18 cellular contexts compared by ENCODE assay signal in the genomic region with DNA sequence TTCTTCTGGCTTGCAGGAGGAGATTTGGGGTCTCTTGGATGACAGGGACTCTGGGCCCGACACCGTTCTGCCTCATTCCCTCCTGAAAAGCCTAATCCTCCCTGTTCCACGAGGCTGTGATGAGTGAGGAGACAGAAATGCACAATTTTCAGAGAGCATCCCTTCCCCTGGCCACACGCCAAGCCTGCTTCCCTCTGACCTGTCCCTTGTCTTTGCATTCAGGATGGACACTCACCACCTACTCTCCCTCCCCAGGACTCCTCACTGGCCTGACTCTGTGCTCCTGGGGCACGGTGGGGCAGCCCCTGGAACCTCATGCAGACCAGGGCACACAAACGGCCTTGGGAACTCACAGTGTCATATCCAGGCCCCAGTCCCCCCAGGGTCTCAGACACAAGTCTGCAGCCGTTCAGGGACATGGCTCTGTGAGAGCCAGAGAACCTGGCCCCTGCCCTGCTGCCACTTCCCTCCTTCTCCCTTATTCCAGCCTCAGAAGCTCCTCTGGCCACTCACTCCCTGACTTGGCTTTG. TPM values are rescaled to one million over a fixed set of nuclear protein-coding genes. Genes with fewer than 3 reads are reported as not detected.
DNase-seq lines count a peak whose midpoint lies in the region; ATAC-seq, FAIRE-seq and TF ChIP-seq lines count a peak whose summit lies in the region.
"Had no signal": no experiment of that assay in that cellular context is flagged by ENCODE, and none has a peak within 500 bp of the region (broad histone marks: within the 10 kb centered on the region; RNA-seq: fewer than 3 reads in every experiment).

No MANE protein-coding gene starts in this region.

- H3K4me1 ChIP-seq in esophagus muscularis mucosa (no peaks in the 10 kb centered on the region), neuronal stem cell (ENCODE audit: control insufficient read depth in 2 of 2, insufficient read depth in 1 of 2, low read depth in 1 of 2, low read length in 2 of 2) (no peaks in the 10 kb centered on the region), GM23338 (ENCODE audit: insufficient read depth) (no peaks in the 10 kb centered on the region)
- H3K4me1 ChIP-seq: BLaER1 had no signal

- POLR2A ChIA-PET in GM10248 (lab: Yijun Ruan, JAX) = no interaction called here

- intact Hi-C loops in esophagus muscularis mucosa (cut with DNase I) = no loop called here
- intact Hi-C loops in activated naive CD4-positive, alpha-beta T cell treated with anti-CD3 and anti-CD28 coated beads for 36 hours (cut with micrococcal nuclease) = no loop called here

- TF ChIP-seq CTCF in GM10248 (IDR thresholded peaks at IDR 0.05; ENCODE audit: control extremely low read depth, extremely low read depth, low read depth, missing control alignments) (no peak), esophagus muscularis mucosa (IDR thresholded peaks at IDR 0.05) (no peak), GM23338 (conservative IDR thresholded peaks at IDR 0.05; ENCODE audit: low read depth in 2 of 2) (no peak)

- no peak for TF ChIP-seq EP300 in esophagus muscularis mucosa (IDR thresholded peaks at IDR 0.05)

- H3K36me3 ChIP-seq in esophagus muscularis mucosa (no peaks in the 10 kb centered on the region), neuronal stem cell (replicated peaks in 1 of 2; ENCODE audit: control insufficient read depth in 2 of 2, insufficient read depth in 2 of 2, low read length in 2 of 2) (no peaks in the 10 kb centered on the region), GM23338 (ENCODE audit: insufficient read depth) (no peaks in the 10 kb centered on the region)
- H3K36me3 ChIP-seq: BLaER1 had no signal

- no peak overlapping the region for H4K91ac ChIP-seq in neuronal stem cell (ENCODE audit: low read depth, low read length, poor library complexity)

- H3K79me2 ChIP-seq in GM23338 (replicated peaks; ENCODE audit: insufficient read depth) = no peaks in the 10 kb centered on the region

- FAIRE-seq in RCC 7860 (lab: Jason Lieb, UNC) = no peak
- FAIRE-seq: A204.1, GM12891, HTR-8/SVneo had no signal

- H3K9ac ChIP-seq in neuronal stem cell (ENCODE audit: low read depth, low read length, poor library complexity) = no peak overlapping the region
- H3K9ac ChIP-seq: BLaER1 had no signal

- H3K4me3 ChIP-seq in esophagus muscularis mucosa (no peak overlapping the region), neuronal stem cell (ENCODE audit: low read length in 2 of 2) (no peak overlapping the region), GM23338 (no peak overlapping the region)
- H3K4me3 ChIP-seq: BLaER1 had no signal

- H3K36me3 Mint-ChIP-seq in activated naive CD4-positive, alpha-beta T cell treated with anti-CD3 and anti-CD28 coated beads for 36 hours (ENCODE audit: low read depth) = no peaks in the 10 kb centered on the region
- no peaks in the 10 kb centered on the region for H3K36me3 Mint-ChIP-seq in GM23338 (ENCODE audit: low read depth)
- H3K36me3 Mint-ChIP-seq: CD14-positive monocyte; CD4-positive, alpha-beta memory T cell had no signal

- H2BK120ac ChIP-seq in neuronal stem cell (ENCODE audit: low read depth, low read length) = no peak overlapping the region

- no peak overlapping the region for H2AK5ac ChIP-seq in neuronal stem cell (ENCODE audit: low read depth, low read length)

- no peak for ATAC-seq in GM23338

- H3K27me3 ChIP-seq in esophagus muscularis mucosa (peaks cover 0 to 43% (median 0%) of the 10 kb centered on the region in 4 donors), neuronal stem cell (ENCODE audit: control insufficient read depth in 3 of 3, insufficient read depth in 3 of 3, low read depth in 1 of 3, low read length in 3 of 3) (peaks cover 0 to 27% (median 2%) of the 10 kb centered on the region in 3 experiments), GM23338 (ENCODE audit: insufficient read depth) (no peaks in the 10 kb centered on the region)
- H3K27me3 ChIP-seq: BLaER1 had no signal

- no peak overlapping the region for H2AFZ ChIP-seq in neuronal stem cell (ENCODE audit: low read length)
- no peak overlapping the region for H2AFZ ChIP-seq in GM23338

- no peak overlapping the region for H4K8ac ChIP-seq in neuronal stem cell (ENCODE audit: low read depth, low read length)

- H3F3A ChIP-seq in GM23338 (replicated peaks; ENCODE audit: low read depth) = no peaks in the 10 kb centered on the region

- no peak for TF ChIP-seq POLR2A in esophagus muscularis mucosa (IDR thresholded peaks at IDR 0.05; ENCODE audit: low read depth)

- H3K27me3 Mint-ChIP-seq in activated naive CD4-positive, alpha-beta T cell treated with anti-CD3 and anti-CD28 coated beads for 36 hours (ENCODE audit: low read depth) = peaks cover 30% of the 10 kb centered on the region
- peaks cover 11% of the 10 kb centered on the region for H3K27me3 Mint-ChIP-seq in GM23338 (ENCODE audit: insufficient read depth, low read depth, poor library complexity)

- WGBS in esophagus muscularis mucosa = 57% methylated on average over 7 of the region's 7 CpGs
- whole genome bisulfite sequencing in neuronal stem cell (ENCODE audit: extremely low coverage in 2 of 2, insufficient read length in 2 of 2, insufficient replicate concordance in 1 of 2), 2 donors = no CpG with 5 or more reads among the region's 7 CpGs

- H3K4me2 ChIP-seq in neuronal stem cell (ENCODE audit: insufficient read depth, low read length, poor library complexity, severe bottlenecking) (no peak overlapping the region), GM23338 (no peak overlapping the region)
- H3K4me2 ChIP-seq: BLaER1 had no signal

- H3K9me3 ChIP-seq in esophagus muscularis mucosa (peaks cover 0 to 9% (median 0%) of the 10 kb centered on the region in 4 donors), neuronal stem cell (replicated peaks in 1 of 2; ENCODE audit: control insufficient read depth in 2 of 2, insufficient read depth in 1 of 2, low read depth in 1 of 2, low read length in 2 of 2) (no peaks in the 10 kb centered on the region)
- H3K9me3 ChIP-seq: BLaER1 had no signal

- no peaks in the 10 kb centered on the region for H3K9me2 ChIP-seq in GM23338 (ENCODE audit: insufficient read depth)

- no peak overlapping the region for H3K27ac ChIP-seq in esophagus muscularis mucosa (replicated peaks in 1 of 4)
- H3K27ac ChIP-seq in neuronal stem cell (replicated peaks; ENCODE audit: low read length) = no peak overlapping the region
- no peak overlapping the region for H3K27ac ChIP-seq in GM23338 (ENCODE audit: low read depth)
- H3K27ac ChIP-seq: BLaER1 had no signal

- H2BK15ac ChIP-seq in neuronal stem cell (ENCODE audit: low read length) = no peak overlapping the region

- H3K79me1 ChIP-seq in neuronal stem cell (ENCODE audit: low read depth, low read length) = no peaks in the 10 kb centered on the region

- H3K4ac ChIP-seq in neuronal stem cell (ENCODE audit: low read length) = no peak overlapping the region

- CTCF ChIA-PET in GM10248 (lab: Yijun Ruan, JAX) = no interaction called here
- CTCF ChIA-PET in activated naive CD4-positive, alpha-beta T cell treated with anti-CD3 and anti-CD28 coated beads for 36 hours (lab: Charles Lee) = no interaction called here

- no peaks in the 10 kb centered on the region for H3K9me3 Mint-ChIP-seq in activated naive CD4-positive, alpha-beta T cell treated with anti-CD3 and anti-CD28 coated beads for 36 hours
- H3K9me3 Mint-ChIP-seq in GM23338 = peaks cover 19% of the 10 kb centered on the region; the same call in 2 of the 3 replicates
- H3K9me3 Mint-ChIP-seq: CD4-positive, alpha-beta memory T cell had no signal

- no peak overlapping the region for H2BK5ac ChIP-seq in neuronal stem cell (ENCODE audit: low read length)

- no peaks in the 10 kb centered on the region for H4K20me1 ChIP-seq in GM23338 (replicated peaks; ENCODE audit: insufficient read depth)
- H4K20me1 ChIP-seq: BLaER1 had no signal

- peak overlapping the region; percentile 56 for H3K18ac ChIP-seq in neuronal stem cell (ENCODE audit: low read length)

- no peak overlapping the region for H3K27ac Mint-ChIP-seq in activated naive CD4-positive, alpha-beta T cell treated with anti-CD3 and anti-CD28 coated beads for 36 hours
- H3K27ac Mint-ChIP-seq in GM23338 = no peak overlapping the region
- H3K27ac Mint-ChIP-seq: CD14-positive monocyte; CD4-positive, alpha-beta memory T cell had no signal

- H3K4me3 Mint-ChIP-seq in activated naive CD4-positive, alpha-beta T cell treated with anti-CD3 and anti-CD28 coated beads for 36 hours = no peak overlapping the region
- H3K4me3 Mint-ChIP-seq in GM23338 = no peak overlapping the region
- H3K4me3 Mint-ChIP-seq: CD14-positive monocyte; CD4-positive, alpha-beta memory T cell; H9 had no signal

- H3K4me1 Mint-ChIP-seq in activated naive CD4-positive, alpha-beta T cell treated with anti-CD3 and anti-CD28 coated beads for 36 hours (ENCODE audit: low read depth) = no peaks in the 10 kb centered on the region
- no peaks in the 10 kb centered on the region for H3K4me1 Mint-ChIP-seq in GM23338
- H3K4me1 Mint-ChIP-seq: CD14-positive monocyte; CD4-positive, alpha-beta memory T cell; H9 had no signal

- peak; percentile 2 for DNase-seq in GM10248 (ENCODE audit: extremely low spot score)
- peak; percentile 72 for DNase-seq in esophagus muscularis mucosa (ENCODE audit: extremely low spot score)
- no peak for DNase-seq in neuronal stem cell (ENCODE audit: low spot score)
- no peak for DNase-seq in activated naive CD4-positive, alpha-beta T cell treated with anti-CD3 and anti-CD28 coated beads for 36 hours
- no peak for DNase-seq in GM23338 (ENCODE audit: low spot score)
- no peak for DNase-seq in RCC 7860 (ENCODE audit: low spot score)
- DNase-seq: CD4-positive, alpha-beta memory T cell; DMS79 treated with DMSO at 0.1 percent for 48 hours; GF-D8; GOT3; H9; IMR-90; KBM-7 had no signal

- no peak overlapping the region for H3K14ac ChIP-seq in neuronal stem cell (ENCODE audit: low read length)

- H2BK12ac ChIP-seq in neuronal stem cell (ENCODE audit: low read length) = no peak overlapping the region

- no peak overlapping the region for H3K23ac ChIP-seq in neuronal stem cell (ENCODE audit: low read depth, low read length, poor library complexity)

RNA-seq across cellular contexts. Expression of a gene that starts 3.5 kb away (rescaled TPM):
- total RNA-seq in esophagus muscularis mucosa = not detected
- polyA plus RNA-seq in neuronal stem cell (2013, experiment 1 of 2) = not detected
- polyA plus RNA-seq in neuronal stem cell (2013, experiment 2 of 2) = not detected
- not detected for total RNA-seq in activated naive CD4-positive, alpha-beta T cell treated with anti-CD3 and anti-CD28 coated beads for 36 hours
- total RNA-seq in GM23338 (2014; rRNA removed; shearing (Covaris generic)) = not detected in 2 replicates
- polyA plus RNA-seq in GM23338 (2016; fragmentation: Nextera tagmentation; extraction: Ambion mirVana) = not detected in 2 replicates
- total RNA-seq: CD4-positive, alpha-beta memory T cell; H9; IMR-90 had no signal
- polyA plus RNA-seq: CD14-positive monocyte; CD4-positive, alpha-beta memory T cell; IMR-90 had no signal

RNA-seq across cellular contexts. Expression of a gene that starts 21.2 kb away (rescaled TPM):
- not detected for total RNA-seq in esophagus muscularis mucosa
- not detected for polyA plus RNA-seq in neuronal stem cell (2013, experiment 1 of 2)
- polyA plus RNA-seq in neuronal stem cell (2013, experiment 2 of 2) = not detected
- total RNA-seq in activated naive CD4-positive, alpha-beta T cell treated with anti-CD3 and anti-CD28 coated beads for 36 hours = not detected
- 0.23 TPM in 1 of 2 replicates, not detected in the other for total RNA-seq in GM23338 (2014; rRNA removed; shearing (Covaris generic))
- polyA plus RNA-seq in GM23338 (2016; fragmentation: Nextera tagmentation; extraction: Ambion mirVana) = not detected in 2 replicates
- total RNA-seq: CD4-positive, alpha-beta memory T cell; H9; IMR-90 had no signal
- polyA plus RNA-seq: CD14-positive monocyte; CD4-positive, alpha-beta memory T cell; IMR-90 had no signal

RNA-seq across cellular contexts. Expression of a gene that starts 24.0 kb away (rescaled TPM):
- not detected for total RNA-seq in esophagus muscularis mucosa
- polyA plus RNA-seq in neuronal stem cell (2013, experiment 1 of 2) = not detected
- polyA plus RNA-seq in neuronal stem cell (2013, experiment 2 of 2) = not detected
- total RNA-seq in activated naive CD4-positive, alpha-beta T cell treated with anti-CD3 and anti-CD28 coated beads for 36 hours = not detected
- total RNA-seq in GM23338 (2014; rRNA removed; shearing (Covaris generic)) = 0.07 TPM in 1 of 2 replicates, not detected in the other
- not detected in 2 replicates for polyA plus RNA-seq in GM23338 (2016; fragmentation: Nextera tagmentation; extraction: Ambion mirVana)
- total RNA-seq: CD4-positive, alpha-beta memory T cell; H9; IMR-90 had no signal
- polyA plus RNA-seq: CD14-positive monocyte; CD4-positive, alpha-beta memory T cell; IMR-90 had no signal

RNA-seq across cellular contexts. Expression of a gene that starts 54.1 kb away (rescaled TPM):
- total RNA-seq in esophagus muscularis mucosa = not detected
- polyA plus RNA-seq in neuronal stem cell (2013, experiment 1 of 2) = not detected
- polyA plus RNA-seq in neuronal stem cell (2013, experiment 2 of 2) = not detected
- total RNA-seq in activated naive CD4-positive, alpha-beta T cell treated with anti-CD3 and anti-CD28 coated beads for 36 hours = not detected
- total RNA-seq in GM23338 (2014; rRNA removed; shearing (Covaris generic)) = 1.5 and 2.1 TPM in 2 replicates
- polyA plus RNA-seq in GM23338 (2016; fragmentation: Nextera tagmentation; extraction: Ambion mirVana) = 0.30 and 0.47 TPM in 2 replicates
- total RNA-seq: CD4-positive, alpha-beta memory T cell; IMR-90 had no signal
- polyA plus RNA-seq: CD14-positive monocyte; CD4-positive, alpha-beta memory T cell; IMR-90 had no signal

Comparison
In these comparisons a context has a peak if more than half of its experiments do, and no peak if none do; other contexts are left out.
1. DNase-seq: peak in GM10248 (single experiment) and esophagus muscularis mucosa (single experiment); none in neuronal stem cell (single experiment), activated naive CD4-positive, alpha-beta T cell treated with anti-CD3 and anti-CD28 coated beads for 36 hours (single experiment), GM23338 (single experiment) and RCC 7860 (single experiment).